ENCODE assay signal across 8 cellular contexts in the genomic region with DNA sequence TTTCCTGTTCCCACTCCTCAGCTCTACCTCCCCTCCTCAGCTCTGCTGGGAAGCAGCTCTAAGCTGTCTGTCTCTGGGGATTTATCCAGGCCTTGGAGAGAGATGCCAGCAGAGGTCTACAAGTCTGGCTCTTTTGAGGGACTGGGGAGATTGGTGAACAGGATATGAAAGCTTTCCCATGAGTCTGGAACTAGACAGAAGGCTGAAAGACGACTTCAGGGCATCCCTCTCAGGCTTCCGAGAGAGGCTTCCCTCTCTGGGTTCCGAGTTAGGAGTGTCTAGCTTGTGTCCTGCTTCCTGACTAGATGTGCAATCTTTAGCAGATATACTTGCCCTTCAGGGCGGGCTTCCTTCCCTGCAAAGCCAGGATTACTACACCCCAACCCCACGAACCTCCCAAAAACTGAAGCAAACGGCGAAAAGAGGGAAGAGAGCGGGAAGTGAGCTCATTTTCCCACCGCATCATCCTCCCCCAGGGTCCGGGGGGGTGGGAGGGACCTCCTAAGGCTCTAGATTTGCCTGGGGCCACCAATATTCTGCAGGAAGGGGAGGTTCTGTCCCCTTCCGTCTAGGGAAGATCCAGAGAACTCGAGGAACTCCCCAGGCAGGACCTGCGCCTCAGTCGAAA. TPM values are rescaled to one million over a fixed set of nuclear protein-coding genes. Genes with fewer than 3 reads are reported as not detected.
DNase-seq lines count a peak whose midpoint lies in the region; ATAC-seq and TF ChIP-seq lines count a peak whose summit lies in the region.

No MANE protein-coding gene starts in this region.

- H3K9me3 ChIP-seq in lung (ENCODE audit: control insufficient read depth in 2 of 2, insufficient read depth in 1 of 2, low read length in 1 of 2) (no peaks in the 10 kb centered on the region), thymus (ENCODE audit: control insufficient read depth) (no peaks in the 10 kb centered on the region)

- peaks cover 0 to 2% of the 10 kb centered on the region in 2 donors for H3K36me3 ChIP-seq in lung (ENCODE audit: control insufficient read depth in 2 of 2, insufficient read depth in 2 of 2, low read length in 2 of 2)
- H3K36me3 ChIP-seq in thymus (ENCODE audit: control insufficient read depth, insufficient read depth), result peaks cover 9% of the 10 kb centered on the region

- H3K27me3 ChIP-seq in dorsolateral prefrontal cortex (no peaks in the 10 kb centered on the region), lung (ENCODE audit: control insufficient read depth, insufficient read depth) (no peaks in the 10 kb centered on the region), thymus (ENCODE audit: control insufficient read depth, insufficient read depth) (no peaks in the 10 kb centered on the region)

- H3K27ac ChIP-seq in dorsolateral prefrontal cortex (peak overlapping the region in 58 of 59 donors; percentile 48 to 95 (median 88)), lung (ENCODE audit: low read depth in 1 of 2, low read length in 1 of 2) (peak overlapping the region; percentile 26 to 93), thymus (ENCODE audit: low read depth) (peak overlapping the region; percentile 77)

- ATAC-seq in HG02759 (IDR thresholded peaks at IDR 0.05; ENCODE audit: unreplicated experiment) (peak; percentile 4), lung (ENCODE audit: insufficient read depth, low FRiP score) (peak; percentile 54)

- DNase-seq in SIG-M5 treated with dmso at 0.1 percent for 504 hours (lab: John Stamatoyannopoulos, UW; ENCODE audit: unreplicated experiment) (peak; percentile 49), SIG-M5 (lab: John Stamatoyannopoulos, UW) (no peak), RPMI8226 (peak; percentile 15), dorsolateral prefrontal cortex (peak in 5 of 10 donors; percentile 23 to 46 (median 35)), lung (ENCODE audit: low spot score) (peak; percentile 49), NCI-H524 treated with DMSO at 0.1 percent for 48 hours (lab: John Stamatoyannopoulos, UW) (no peak)

- H3K4me3 ChIP-seq in dorsolateral prefrontal cortex, result peak overlapping the region; percentile 59 to 93 (median 79)
- peak overlapping the region; percentile 88 for H3K4me3 ChIP-seq in lung
- H3K4me3 ChIP-seq in thymus (ENCODE audit: low read length), result peak overlapping the region; percentile 86

- peaks cover 6 to 13% of the 10 kb centered on the region in 2 donors for H3K4me1 ChIP-seq in lung (ENCODE audit: control insufficient read depth in 2 of 2, insufficient read depth in 2 of 2, low read length in 2 of 2)
- peaks cover 15% of the 10 kb centered on the region for H3K4me1 ChIP-seq in thymus (ENCODE audit: control insufficient read depth, insufficient read depth, low read length)

- intact Hi-C loops in dorsolateral prefrontal cortex (cut with DNase I), result loop anchor here (10.0 kb wide), 2 partner anchors 110 to 120 kb away; no protein-coding TSS in a partner anchor

- 1% methylated on average over 12 to 14 of the region's 14 CpGs for WGBS in lung, 2 donors
- 2% methylated on average over 14 of the region's 14 CpGs for WGBS in thymus

- TF ChIP-seq CTCF in dorsolateral prefrontal cortex (IDR thresholded peaks at IDR 0.05 in 54 of 56, conservative IDR thresholded peaks at IDR 0.05 in 2 of 56; ENCODE audit: low read depth in 1 of 56, partially characterized antibody in 56 of 56) (no peak), lung (IDR thresholded peaks at IDR 0.05; ENCODE audit: control extremely low read depth, extremely low read depth) (no peak)

RNA-seq across cellular contexts. Expression of gene TMEM35B, which starts 0.6 kb away (rescaled TPM):
- 10 to 100 TPM in 3 of 120 experiments, 1 to 10 TPM in 116, under 1 TPM in 1; 0.79 to 14.2 (median 4.7) TPM for total RNA-seq in dorsolateral prefrontal cortex
- total RNA-seq in lung, result 10 to 100 TPM; 31.3 to 35.5 TPM
- 10 to 100 TPM; 50.3 to 68.4 TPM for polyA plus RNA-seq in lung
- polyA plus RNA-seq in thymus, result 47.6 TPM

RNA-seq across cellular contexts. Expression of gene ZMYM6, which starts 47.2 kb away (rescaled TPM):
- 10 to 100 TPM; 15.7 to 45.8 (median 29.0) TPM for total RNA-seq in dorsolateral prefrontal cortex
- total RNA-seq in lung, result 10 to 100 TPM; 20.1 to 35.1 TPM
- polyA plus RNA-seq in lung, result 10 to 100 TPM in 1 of 2 donors, 1 to 10 TPM in 1; 6.5 to 14.6 TPM
- polyA plus RNA-seq in thymus, result 25.6 TPM

RNA-seq across cellular contexts. Expression of gene DLGAP3, which starts 55.1 kb away (rescaled TPM):
- total RNA-seq in dorsolateral prefrontal cortex (100 to 1,000 TPM in 107 of 120 experiments, 10 to 100 TPM in 13; 30.3 to 213 (median 129) TPM), lung (under 1 TPM; 0.17 to 0.89 TPM)
- polyA plus RNA-seq in lung (under 1 TPM; 0.10 to 0.26 TPM), thymus (0.23 TPM)

Comparison
In these comparisons a context has a peak if more than half of its experiments do, and no peak if none do; other contexts are left out.
1. DNase-seq: peak in SIG-M5 treated with dmso at 0.1 percent for 504 hours (single experiment), RPMI8226 (single experiment) and lung (single experiment); none in SIG-M5 (single experiment) and NCI-H524 treated with DMSO at 0.1 percent for 48 hours (single experiment).
2. RNA of gene DLGAP3, which starts 55.1 kb away (total RNA-seq): 30.3 to 213 TPM in dorsolateral prefrontal cortex; 0.17 to 0.89 TPM in lung; every median in the first group is over 10 times any median in the second.
3. Peak in every context shown above with its lines, with median percentiles within 50 percentile points of each other: H3K27ac ChIP-seq and H3K4me3 ChIP-seq.